In the genomic region with DNA sequence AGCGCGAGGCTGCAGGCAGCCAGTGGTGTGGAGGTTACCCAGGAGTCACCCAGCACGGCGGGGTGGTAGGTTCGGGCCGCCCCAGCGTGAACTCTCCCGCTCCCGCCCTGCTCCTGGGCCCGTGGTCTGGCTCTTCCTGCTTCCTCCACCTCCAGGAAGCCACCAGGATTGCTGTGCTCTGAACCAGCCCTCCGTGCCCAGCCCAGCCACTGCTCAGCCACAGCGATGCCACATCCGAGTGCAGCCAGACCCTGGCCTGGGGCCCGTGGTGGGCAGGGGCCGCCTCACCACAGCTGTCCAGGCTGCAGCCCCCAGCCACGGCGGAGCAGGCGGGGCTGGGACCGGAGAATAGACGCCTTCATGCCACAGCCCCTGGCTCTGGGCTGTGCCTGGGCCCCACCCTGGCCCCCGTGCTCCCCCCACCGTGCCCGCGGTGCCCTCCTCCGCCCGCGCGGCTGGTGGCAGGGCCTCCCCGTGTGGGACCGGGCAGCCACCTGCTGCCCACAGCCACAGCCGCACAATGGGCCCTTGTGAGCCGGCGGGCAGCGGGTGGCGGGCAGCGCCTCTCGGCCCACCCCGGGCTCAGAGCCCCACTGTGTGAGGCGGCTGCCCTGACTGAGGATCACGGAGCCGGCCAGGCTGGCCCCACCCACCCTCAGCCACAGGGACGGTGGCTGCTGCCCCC, we compare ENCODE assay signal across 13 cellular contexts. TPM values are rescaled to one million over a fixed set of nuclear protein-coding genes. Genes with fewer than 3 reads are reported as not detected.
"Had no signal": no experiment of that assay in that cellular context is flagged by ENCODE, and none has a peak within 500 bp of the region (broad histone marks: within the 10 kb centered on the region; RNA-seq: fewer than 3 reads in every experiment).

No MANE protein-coding gene starts in this region.

- H3K27ac ChIP-seq: body of pancreas, ovary, skin epidermis had no signal

- H3K27me3 ChIP-seq: body of pancreas, ovary had no signal

- H3K4me3 ChIP-seq: body of pancreas, ovary, skin epidermis had no signal

- ATAC-seq: activated T-helper 17 cell treated with anti-CD3 and anti-CD28 coated beads, Interleukin-2, amount 50 U/mL, for 72 hours; body of pancreas; left lobe of liver; natural killer cell treated with Interleukin-12 subunit alpha and Interleukin-12 subunit beta and Interleukin-15 and Interleukin-18, amount 100 ng/mL, for 72 hours had no signal

- DNase-seq: activated B cell treated with CpG ODN at 0.5 μM for 24 hours; activated CD4-positive, alpha-beta T cell treated with anti-CD3 and anti-CD28 coated beads, Interleukin-2, amount 10 ng/mL, durations not matched to agents 7 days and 5 days; activated CD8-positive, alpha-beta memory T cell treated with anti-CD3 and anti-CD28 coated beads for 24 hours; activated naive CD4-positive, alpha-beta T cell treated with anti-CD3 and anti-CD28 coated beads for 36 hours; body of pancreas; mammary epithelial cell; ovary; stimulated activated CD4-positive, alpha-beta T cell treated with anti-CD3 and anti-CD28 coated beads, Interleukin-4, amount 100 ng/mL, for 4 hours had no signal

RNA-seq across cellular contexts. Expression of a gene that starts 26.1 kb away (rescaled TPM):
- total RNA-seq: activated B cell treated with CpG ODN at 0.5 μM for 24 hours; activated CD4-positive, alpha-beta T cell treated with anti-CD3 and anti-CD28 coated beads, Interleukin-2, amount 10 ng/mL, durations not matched to agents 7 days and 5 days; activated naive CD4-positive, alpha-beta T cell treated with anti-CD3 and anti-CD28 coated beads for 36 hours; activated T-helper 17 cell treated with anti-CD3 and anti-CD28 coated beads, Interleukin-2, amount 50 U/mL, for 72 hours; epithelial cell of proximal tubule; left lobe of liver; mammary epithelial cell; natural killer cell treated with Interleukin-12 subunit alpha and Interleukin-12 subunit beta and Interleukin-15 and Interleukin-18, amount 100 ng/mL, for 72 hours; ovary had no signal

RNA-seq across cellular contexts. Expression of a gene that starts 49.6 kb away (rescaled TPM):
- total RNA-seq: activated B cell treated with CpG ODN at 0.5 μM for 24 hours; activated CD4-positive, alpha-beta T cell treated with anti-CD3 and anti-CD28 coated beads, Interleukin-2, amount 10 ng/mL, durations not matched to agents 7 days and 5 days; activated naive CD4-positive, alpha-beta T cell treated with anti-CD3 and anti-CD28 coated beads for 36 hours; activated T-helper 17 cell treated with anti-CD3 and anti-CD28 coated beads, Interleukin-2, amount 50 U/mL, for 72 hours; body of pancreas; epithelial cell of proximal tubule; left lobe of liver; mammary epithelial cell; natural killer cell treated with Interleukin-12 subunit alpha and Interleukin-12 subunit beta and Interleukin-15 and Interleukin-18, amount 100 ng/mL, for 72 hours had no signal
